ENCODE assay signal across 10 cellular contexts in genomic region chr17:53150101-53150698, GRCh38.
DNase-seq lines count a peak whose midpoint lies in the region; ATAC-seq and TF ChIP-seq lines count a peak whose summit lies in the region.
"Had no signal": no experiment of that assay in that cellular context is flagged by ENCODE, and none has a peak within 500 bp of the region (broad histone marks: within the 10 kb centered on the region; RNA-seq: fewer than 3 reads in every experiment).

No MANE protein-coding gene starts in this region.

- H3K27ac Mint-ChIP-seq in progenitor cell of endocrine pancreas (no peak overlapping the region), Calu3 (ENCODE audit: unreplicated experiment) (no peak overlapping the region)
- H3K27ac Mint-ChIP-seq: naive thymus-derived CD8-positive, alpha-beta T cell had no signal

- H3K4me3 Mint-ChIP-seq in progenitor cell of endocrine pancreas (ENCODE audit: low read depth) (no peak overlapping the region), Calu3 (ENCODE audit: low read depth, unreplicated experiment) (no peak overlapping the region)
- H3K4me3 Mint-ChIP-seq: naive thymus-derived CD8-positive, alpha-beta T cell had no signal

- no peaks in the 10 kb centered on the region for H3K36me3 Mint-ChIP-seq in progenitor cell of endocrine pancreas (ENCODE audit: insufficient read depth)
- no peaks in the 10 kb centered on the region for H3K36me3 Mint-ChIP-seq in Calu3 (ENCODE audit: insufficient read depth, unreplicated experiment)
- H3K36me3 Mint-ChIP-seq: naive thymus-derived CD8-positive, alpha-beta T cell had no signal

- BruUV-seq in Calu3 (replicated peaks; lab: Mats Ljungman, UMichigan), result no TSS peak

- CTCF ChIA-PET in Calu3 (lab: Charles Lee), result no interaction called here

- H3K27me3 Mint-ChIP-seq in progenitor cell of endocrine pancreas (no peaks in the 10 kb centered on the region), Calu3 (ENCODE audit: unreplicated experiment) (no peaks in the 10 kb centered on the region)
- H3K27me3 Mint-ChIP-seq: naive thymus-derived CD8-positive, alpha-beta T cell had no signal

- TF ChIP-seq CTCF in progenitor cell of endocrine pancreas (IDR thresholded peaks at IDR 0.05; ENCODE audit: unreplicated experiment) (peak; percentile 56), Calu3 (IDR thresholded peaks at IDR 0.05; ENCODE audit: unreplicated experiment) (no peak)

- no peaks in the 10 kb centered on the region for H3K9me3 Mint-ChIP-seq in progenitor cell of endocrine pancreas (ENCODE audit: low read depth)
- H3K9me3 Mint-ChIP-seq in Calu3 (ENCODE audit: low read depth, unreplicated experiment), result no peaks in the 10 kb centered on the region

- DNase-seq in NCI-H1436 (lab: John Stamatoyannopoulos, UW) (peak; percentile 17), NCI-H1436 treated with DMSO at 0.1 percent for 48 hours (lab: John Stamatoyannopoulos, UW) (no peak), NCI-H460 (ENCODE audit: extremely low read depth, low read depth) (peak; percentile 20), dermis blood vessel endothelial cell (peak; percentile 44), progenitor cell of endocrine pancreas (ENCODE audit: low spot score, unreplicated experiment) (no peak), Calu3 (no peak)
- no peak for DNase-seq in stimulated activated CD4-positive, alpha-beta T cell treated with anti-CD3 and anti-CD28 coated beads, Interleukin-2, amount 100 ng/mL, for 48 hours
- DNase-seq: naive thymus-derived CD8-positive, alpha-beta T cell; stimulated activated CD4-positive, alpha-beta T cell treated with anti-CD3 and anti-CD28 coated beads, Interleukin-4, amount 100 ng/mL, for 1 hour had no signal

- no peak for ATAC-seq in GM18511 (IDR thresholded peaks at IDR 0.05; ENCODE audit: unreplicated experiment)
- ATAC-seq: naive thymus-derived CD8-positive, alpha-beta T cell had no signal

- intact Hi-C loops in Calu3 (cut with micrococcal nuclease; ENCODE audit: unreplicated experiment), result no loop called here

- H3K4me1 Mint-ChIP-seq in progenitor cell of endocrine pancreas (ENCODE audit: low read depth) (peaks cover 10% of the 10 kb centered on the region), Calu3 (ENCODE audit: low read depth, unreplicated experiment) (no peaks in the 10 kb centered on the region)
- H3K4me1 Mint-ChIP-seq: naive thymus-derived CD8-positive, alpha-beta T cell had no signal

Comparison
In these comparisons a context has a peak if more than half of its experiments do, and no peak if none do; other contexts are left out.
1. DNase-seq: peak in NCI-H1436 (single experiment), NCI-H460 (single experiment) and dermis blood vessel endothelial cell (single experiment); none in NCI-H1436 treated with DMSO at 0.1 percent for 48 hours (single experiment), progenitor cell of endocrine pancreas (single experiment), Calu3 (single experiment) and stimulated activated CD4-positive, alpha-beta T cell treated with anti-CD3 and anti-CD28 coated beads, Interleukin-2, amount 100 ng/mL, for 48 hours (0 of 2).